ENCODE assay signal across 11 cellular contexts in genomic region chr9:81371824-81372223, GRCh38.
"Had no signal": no experiment of that assay in that cellular context is flagged by ENCODE, and none has a peak within 500 bp of the region (broad histone marks: within the 10 kb centered on the region; RNA-seq: fewer than 3 reads in every experiment).

No MANE protein-coding gene starts in this region.

- H3K4me1 ChIP-seq: parathyroid adenoma had no signal

- H3K27ac ChIP-seq: esophagus muscularis mucosa, parathyroid adenoma, tibial artery had no signal

- H3K4me1 Mint-ChIP-seq: activated naive CD8-positive, alpha-beta T cell treated with anti-CD3 and anti-CD28 coated beads, Interleukin-2, amount 50 U/mL, for 24 hours had no signal

- DNase-seq: activated CD4-positive, alpha-beta T cell treated with anti-CD3 and anti-CD28 coated beads for 4 hours; activated CD8-positive, alpha-beta T cell treated with anti-CD3 and anti-CD28 coated beads, Interleukin-2, amount 10 ng/mL, durations not matched to agents 7 days and 5 days; activated naive CD4-positive, alpha-beta T cell treated with Interleukin-2 at 50 U/mL for 16 hours; activated naive CD8-positive, alpha-beta T cell treated with anti-CD3 and anti-CD28 coated beads, Interleukin-2, amount 50 U/mL, for 24 hours; head of caudate nucleus; small intestine; tibial artery had no signal

- H3K9me3 ChIP-seq: esophagus muscularis mucosa, tibial artery had no signal

- ATAC-seq: activated CD8-positive, alpha-beta T cell treated with anti-CD3 and anti-CD28 coated beads, Interleukin-2, amount 10 ng/mL, durations not matched to agents 7 days and 5 days; activated naive CD8-positive, alpha-beta T cell treated with anti-CD3 and anti-CD28 coated beads, Interleukin-2, amount 50 U/mL, for 24 hours had no signal

- H3K27me3 Mint-ChIP-seq: activated naive CD8-positive, alpha-beta T cell treated with anti-CD3 and anti-CD28 coated beads, Interleukin-2, amount 50 U/mL, for 24 hours had no signal

- H3K27me3 ChIP-seq: esophagus muscularis mucosa, tibial artery had no signal

- H3K4me3 ChIP-seq: esophagus muscularis mucosa, tibial artery had no signal

- H3K36me3 ChIP-seq: esophagus muscularis mucosa, tibial artery had no signal

- FAIRE-seq: colon, small intestine had no signal

- H3K27ac Mint-ChIP-seq: activated CD8-positive, alpha-beta T cell treated with anti-CD3 and anti-CD28 coated beads, Interleukin-2, amount 10 ng/mL, durations not matched to agents 7 days and 5 days; activated naive CD8-positive, alpha-beta T cell treated with anti-CD3 and anti-CD28 coated beads, Interleukin-2, amount 50 U/mL, for 24 hours; mesothelial cell of epicardium had no signal

- H3K4me3 Mint-ChIP-seq: activated CD8-positive, alpha-beta T cell treated with anti-CD3 and anti-CD28 coated beads, Interleukin-2, amount 10 ng/mL, durations not matched to agents 7 days and 5 days; activated naive CD8-positive, alpha-beta T cell treated with anti-CD3 and anti-CD28 coated beads, Interleukin-2, amount 50 U/mL, for 24 hours; mesothelial cell of epicardium had no signal
